ENCODE assay signal across 20 cellular contexts in the genomic region with DNA sequence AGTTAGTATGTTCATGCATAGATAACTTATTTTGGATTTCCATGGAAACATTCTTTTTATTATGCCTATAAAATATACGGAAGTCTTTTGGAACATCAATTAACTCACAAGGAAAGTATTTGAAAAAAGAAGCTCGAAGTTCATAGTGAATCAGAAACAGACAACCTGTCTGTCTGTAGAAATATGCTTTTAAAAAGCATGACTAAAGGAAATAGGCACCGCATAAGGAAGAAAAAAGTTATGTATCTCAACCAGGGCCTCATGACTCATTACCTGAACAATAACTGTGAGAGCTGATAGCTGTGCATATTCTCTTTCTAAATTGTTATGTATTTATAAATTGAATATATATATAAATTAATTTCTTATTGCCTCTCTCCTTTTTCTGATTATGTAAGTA.
"Had no signal": no experiment of that assay in that cellular context is flagged by ENCODE, and none has a peak within 500 bp of the region (broad histone marks: within the 10 kb centered on the region; RNA-seq: fewer than 3 reads in every experiment).

No MANE protein-coding gene starts in this region.

- DNase-seq: effector memory CD8-positive, alpha-beta T cell; gastrocnemius medialis; heart right ventricle; hypothalamus; nucleus accumbens; ovary; sigmoid colon; stimulated activated CD4-positive, alpha-beta T cell treated with anti-CD3 and anti-CD28 coated beads, Interleukin-2, amount 100 ng/mL, for 48 hours; stimulated activated naive CD8-positive, alpha-beta T cell treated with anti-CD3 and anti-CD28 coated beads, Interleukin-15, Interleukin-2, amounts not matched to agents 100 U/mL and 50 U/mL, for 24 hours; tibial artery; upper lobe of left lung; uterus had no signal

- ATAC-seq: effector memory CD8-positive, alpha-beta T cell; gastrocnemius medialis; heart right ventricle; left lobe of liver; natural killer cell treated with Interleukin-12 subunit alpha and Interleukin-12 subunit beta and Interleukin-15 and Interleukin-18, amount 100 ng/mL, for 72 hours; stimulated activated effector memory CD8-positive, alpha-beta T cell treated with anti-CD3 and anti-CD28 coated beads, Interleukin-12 subunit alpha, Interleukin-12 subunit beta, amount 100 ng/mL, for 72 hours; stimulated activated naive CD8-positive, alpha-beta T cell treated with anti-CD3 and anti-CD28 coated beads, Interleukin-15, Interleukin-2, amounts not matched to agents 100 U/mL and 50 U/mL, for 24 hours had no signal

- FAIRE-seq: colon, islet of Langerhans had no signal

- H3K4me3 ChIP-seq: gastrocnemius medialis, heart right ventricle, neural progenitor cell, ovary, right atrium auricular region, sigmoid colon, skin epidermis, tibial artery, upper lobe of left lung, uterus had no signal

- H3K27ac ChIP-seq: gastrocnemius medialis, heart right ventricle, neural progenitor cell, ovary, right atrium auricular region, sigmoid colon, skin epidermis, tibial artery, upper lobe of left lung, uterus had no signal
